ENCODE assay signal across 22 cellular contexts in genomic region chr3:18512007-18512406, GRCh38.
A peak's percentile ranks its signal among the peaks of the same experiment; 100 is the strongest.
DNase-seq lines count a peak whose midpoint lies in the region; ATAC-seq and TF ChIP-seq lines count a peak whose summit lies in the region.
"Had no signal": no experiment of that assay in that cellular context is flagged by ENCODE, and none has a peak within 500 bp of the region (broad histone marks: within the 10 kb centered on the region; RNA-seq: fewer than 3 reads in every experiment).

No MANE protein-coding gene starts in this region.

- H3K4me3 Mint-ChIP-seq in memory B cell: no peak overlapping the region
- H3K4me3 Mint-ChIP-seq: H9, nephron, type B pancreatic cell had no signal

- ATAC-seq in GM18502 (IDR thresholded peaks at IDR 0.05; ENCODE audit: poor library complexity, unreplicated experiment) (peak; percentile 50), HG02610 (IDR thresholded peaks at IDR 0.05; ENCODE audit: unreplicated experiment) (peak; percentile 50), memory B cell (ENCODE audit: low read depth) (peak; percentile 40)
- ATAC-seq: activated CD4-positive, CD25-positive, alpha-beta regulatory T cell treated with anti-CD3 and anti-CD28 coated beads, Interleukin-2, amount 50 U/mL, for 24 hours; K562; Panc1 had no signal

- DNase-seq in NOMO-1 treated with dmso at 0.1 percent for 144 hours (lab: John Stamatoyannopoulos, UW; ENCODE audit: unreplicated experiment) (peak; percentile 94), memory B cell (ENCODE audit: low spot score in 2 of 2) (no peak), GM10266 (ENCODE audit: extremely low spot score) (no peak), osteoblast (ENCODE audit: insufficient read length, low spot score, missing footprints) (no peak), ecto neural progenitor cell (ENCODE audit: low spot score) (no peak)
- DNase-seq: activated effector memory CD4-positive, alpha-beta T cell treated with Interleukin-2 at 50 U/mL for 16 hours; foreskin fibroblast; H9; kidney glomerular epithelial cell; mesenchymal stem cell; NCI-H1436; NCI-H2171; NCI-H526 treated with DMSO at 0.1 percent for 48 hours; posterior cingulate gyrus; T-helper 9 cell had no signal

- no peaks in the 10 kb centered on the region for H3K79me2 ChIP-seq in osteoblast (ENCODE audit: insufficient read depth, low read length)

- peaks cover 14% of the 10 kb centered on the region for H3K4me1 Mint-ChIP-seq in memory B cell
- H3K4me1 Mint-ChIP-seq: nephron had no signal

- H3K27me3 Mint-ChIP-seq in memory B cell: no peaks in the 10 kb centered on the region
- H3K27me3 Mint-ChIP-seq: type B pancreatic cell had no signal

- no peaks in the 10 kb centered on the region for H3K9me3 ChIP-seq in osteoblast (ENCODE audit: low read depth, low read length)

- no peaks in the 10 kb centered on the region for H3K36me3 Mint-ChIP-seq in memory B cell
- H3K36me3 Mint-ChIP-seq: type B pancreatic cell had no signal

- H4K20me1 ChIP-seq in osteoblast (ENCODE audit: insufficient read depth, low read length): no peaks in the 10 kb centered on the region

- H3K27me3 ChIP-seq in osteoblast (ENCODE audit: insufficient read depth, low read length): no peaks in the 10 kb centered on the region

- no peak overlapping the region for H2AFZ ChIP-seq in osteoblast (ENCODE audit: low read length)

- H3K4me2 ChIP-seq in osteoblast (ENCODE audit: insufficient read depth, low read length): no peak overlapping the region

- TF ChIP-seq CTCF in GM10266 (IDR thresholded peaks at IDR 0.05; ENCODE audit: control insufficient read depth, insufficient read depth, low read depth, missing control alignments) (no peak), osteoblast (IDR thresholded peaks at IDR 0.05; ENCODE audit: extremely low read depth, low read depth, low read length) (no peak)

- H3K4me3 ChIP-seq in osteoblast (ENCODE audit: insufficient read depth, low read length): no peak overlapping the region
- H3K4me3 ChIP-seq: K562 had no signal

- H3K36me3 ChIP-seq in osteoblast (ENCODE audit: insufficient read depth, low read length): no peaks in the 10 kb centered on the region

- H3K27ac Mint-ChIP-seq in memory B cell: no peak overlapping the region
- H3K27ac Mint-ChIP-seq: H9, nephron, type B pancreatic cell had no signal

- no peaks in the 10 kb centered on the region for H3K9me3 Mint-ChIP-seq in memory B cell
- H3K9me3 Mint-ChIP-seq: nephron had no signal

- no peak overlapping the region for H3K27ac ChIP-seq in osteoblast (ENCODE audit: low read depth, low read length)

- H3K4me1 ChIP-seq in osteoblast (ENCODE audit: insufficient read depth, low read length): no peaks in the 10 kb centered on the region
